35 cellular contexts compared by ENCODE assay signal in the genomic region with DNA sequence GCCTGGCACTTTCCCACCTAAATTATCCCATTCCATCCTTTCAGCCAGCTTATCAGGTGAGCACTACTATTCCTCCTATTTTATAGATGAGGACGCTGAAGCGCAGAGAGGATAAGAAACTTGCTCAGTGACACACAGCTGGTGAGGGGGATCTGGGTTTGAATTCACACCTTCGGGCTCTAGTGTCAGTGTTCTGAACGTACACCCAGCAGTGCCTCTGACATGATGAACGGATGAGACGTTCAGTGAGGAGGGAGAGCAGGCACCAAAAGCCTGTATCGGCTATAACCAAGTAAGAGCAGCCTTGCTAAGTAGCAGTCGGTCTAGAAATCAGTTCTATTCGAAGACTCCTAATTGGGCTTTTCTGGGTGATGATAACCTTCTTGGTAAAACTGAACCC.
"Had no signal": no experiment of that assay in that cellular context is flagged by ENCODE, and none has a peak within 500 bp of the region (broad histone marks: within the 10 kb centered on the region; RNA-seq: fewer than 3 reads in every experiment).

No MANE protein-coding gene starts in this region.

- H3K36me3 Mint-ChIP-seq: activated CD4-positive, alpha-beta memory T cell treated with anti-CD3 and anti-CD28 coated beads for 36 hours; activated naive CD4-positive, alpha-beta T cell treated with anti-CD3 and anti-CD28 coated beads, Interleukin-2, amount 10 ng/mL, durations not matched to agents 7 days and 5 days; activated naive CD4-positive, alpha-beta T cell treated with anti-CD3 and anti-CD28 coated beads, Interleukin-2, amount 50 U/mL, for 24 hours; activated naive CD8-positive, alpha-beta T cell; activated naive CD8-positive, alpha-beta T cell treated with anti-CD3 and anti-CD28 coated beads, Interleukin-2, amount 10 ng/mL, durations not matched to agents 7 days and 5 days; brain had no signal

- H3K4me3 ChIP-seq: ascending aorta, cardiac muscle cell had no signal

- H3K27me3 Mint-ChIP-seq: activated naive CD4-positive, alpha-beta T cell treated with anti-CD3 and anti-CD28 coated beads, Interleukin-2, amount 10 ng/mL, durations not matched to agents 7 days and 5 days; activated naive CD4-positive, alpha-beta T cell treated with anti-CD3 and anti-CD28 coated beads, Interleukin-2, amount 50 U/mL, for 24 hours; activated naive CD8-positive, alpha-beta T cell treated with anti-CD3 and anti-CD28 coated beads, Interleukin-2, amount 10 ng/mL, durations not matched to agents 7 days and 5 days; brain had no signal

- H3K4me1 Mint-ChIP-seq: activated B cell treated with CpG ODN at 0.5 μM for 24 hours; activated CD4-positive, alpha-beta T cell treated with anti-CD3 and anti-CD28 coated beads, Interleukin-2, amount 10 ng/mL, durations not matched to agents 24 days and 14 days; activated naive CD4-positive, alpha-beta T cell treated with anti-CD3 and anti-CD28 coated beads, Interleukin-2, amount 10 ng/mL, durations not matched to agents 7 days and 5 days; activated naive CD4-positive, alpha-beta T cell treated with anti-CD3 and anti-CD28 coated beads, Interleukin-2, amount 50 U/mL, for 24 hours; activated naive CD8-positive, alpha-beta T cell treated with anti-CD3 and anti-CD28 coated beads, Interleukin-2, amount 10 ng/mL, durations not matched to agents 7 days and 5 days; activated naive CD8-positive, alpha-beta T cell treated with anti-CD3 and anti-CD28 coated beads, Interleukin-2, amount 50 U/mL, for 24 hours; central memory CD8-positive, alpha-beta T cell had no signal

- FAIRE-seq: TTC549 had no signal

- H3K27ac ChIP-seq: ascending aorta, cardiac muscle cell, VCaP had no signal

- H3K4me3 Mint-ChIP-seq: activated B cell treated with CpG ODN at 0.5 μM for 24 hours; activated CD4-positive, alpha-beta memory T cell treated with anti-CD3 and anti-CD28 coated beads for 36 hours; activated CD4-positive, alpha-beta T cell treated with anti-CD3 and anti-CD28 coated beads, Interleukin-2, amount 10 ng/mL, durations not matched to agents 24 days and 14 days; activated CD8-positive, alpha-beta T cell treated with anti-CD3 and anti-CD28 coated beads, Interleukin-2, amount 10 ng/mL, durations not matched to agents 7 days and 5 days; activated naive CD4-positive, alpha-beta T cell treated with anti-CD3 and anti-CD28 coated beads, Interleukin-2, amount 10 ng/mL, durations not matched to agents 7 days and 5 days; activated naive CD4-positive, alpha-beta T cell treated with anti-CD3 and anti-CD28 coated beads, Interleukin-2, amount 50 U/mL, for 24 hours; activated naive CD8-positive, alpha-beta T cell; activated naive CD8-positive, alpha-beta T cell treated with anti-CD3 and anti-CD28 coated beads, Interleukin-2, amount 10 ng/mL, durations not matched to agents 7 days and 5 days; activated naive CD8-positive, alpha-beta T cell treated with anti-CD3 and anti-CD28 coated beads, Interleukin-2, amount 50 U/mL, for 24 hours; activated T-cell treated with anti-CD3 and anti-CD28 coated beads, Interleukin-2, amount 50 U/mL, for 24 hours; brain; central memory CD8-positive, alpha-beta T cell; T-helper 1 cell treated with Interleukin-12 subunit alpha and Interleukin-12 subunit beta and Interleukin-4 antibody, amounts not matched to agents 30 μg/mL and 1 μg/mL, for 36 hours; T-helper 2 cell treated with Interferon-gamma antibody and Interleukin-4, amounts not matched to agents 5 μg/mL and 100 μg/mL, for 36 hours had no signal

- H3K27me3 ChIP-seq: ascending aorta, cardiac muscle cell had no signal

- H3K9me3 Mint-ChIP-seq: activated B cell treated with CpG ODN at 0.5 μM for 24 hours; activated CD4-positive, alpha-beta memory T cell treated with anti-CD3 and anti-CD28 coated beads for 36 hours; activated CD4-positive, alpha-beta T cell treated with anti-CD3 and anti-CD28 coated beads, Interleukin-2, amount 10 ng/mL, durations not matched to agents 24 days and 14 days; activated naive CD4-positive, alpha-beta T cell treated with anti-CD3 and anti-CD28 coated beads, Interleukin-2, amount 10 ng/mL, durations not matched to agents 7 days and 5 days; activated naive CD4-positive, alpha-beta T cell treated with anti-CD3 and anti-CD28 coated beads, Interleukin-2, amount 50 U/mL, for 24 hours; activated naive CD8-positive, alpha-beta T cell treated with anti-CD3 and anti-CD28 coated beads, Interleukin-2, amount 10 ng/mL, durations not matched to agents 7 days and 5 days; activated naive CD8-positive, alpha-beta T cell treated with anti-CD3 and anti-CD28 coated beads, Interleukin-2, amount 50 U/mL, for 24 hours; activated T-cell treated with anti-CD3 and anti-CD28 coated beads, Interleukin-2, amount 50 U/mL, for 24 hours; activated T-helper 2 cell treated with anti-CD3 and anti-CD28 coated beads, Interferon-gamma antibody, Interleukin-2, Interleukin-4, amounts not matched to agents 10 μg/mL and 5 μg/mL and 100 μg/mL, durations not matched to agents 14 hours and 24 hours and 36 hours; central memory CD8-positive, alpha-beta T cell; T-helper 1 cell treated with Interleukin-12 subunit alpha and Interleukin-12 subunit beta and Interleukin-4 antibody, amounts not matched to agents 30 μg/mL and 1 μg/mL, for 36 hours; T-helper 2 cell treated with Interferon-gamma antibody and Interleukin-4, amounts not matched to agents 5 μg/mL and 100 μg/mL, for 36 hours had no signal

- ATAC-seq: activated CD8-positive, alpha-beta T cell treated with anti-CD3 and anti-CD28 coated beads, Interleukin-2, amount 10 ng/mL, durations not matched to agents 7 days and 5 days; activated naive CD8-positive, alpha-beta T cell treated with anti-CD3 and anti-CD28 coated beads, Interleukin-2, amount 50 U/mL, for 24 hours had no signal

- H3K27ac Mint-ChIP-seq: activated B cell treated with CpG ODN at 0.5 μM for 24 hours; activated CD4-positive, alpha-beta memory T cell treated with anti-CD3 and anti-CD28 coated beads for 36 hours; activated CD4-positive, alpha-beta T cell treated with anti-CD3 and anti-CD28 coated beads, Interleukin-2, amount 10 ng/mL, durations not matched to agents 24 days and 14 days; activated CD8-positive, alpha-beta T cell treated with anti-CD3 and anti-CD28 coated beads, Interleukin-2, amount 10 ng/mL, durations not matched to agents 7 days and 5 days; activated naive CD4-positive, alpha-beta T cell treated with anti-CD3 and anti-CD28 coated beads, Interleukin-2, amount 10 ng/mL, durations not matched to agents 7 days and 5 days; activated naive CD4-positive, alpha-beta T cell treated with anti-CD3 and anti-CD28 coated beads, Interleukin-2, amount 50 U/mL, for 24 hours; activated naive CD8-positive, alpha-beta T cell; activated naive CD8-positive, alpha-beta T cell treated with anti-CD3 and anti-CD28 coated beads, Interleukin-2, amount 10 ng/mL, durations not matched to agents 7 days and 5 days; activated naive CD8-positive, alpha-beta T cell treated with anti-CD3 and anti-CD28 coated beads, Interleukin-2, amount 50 U/mL, for 24 hours; activated T-cell treated with anti-CD3 and anti-CD28 coated beads, Interleukin-2, amount 50 U/mL, for 24 hours; activated T-helper 2 cell treated with anti-CD3 and anti-CD28 coated beads, Interferon-gamma antibody, Interleukin-2, Interleukin-4, amounts not matched to agents 10 μg/mL and 5 μg/mL and 100 μg/mL, durations not matched to agents 14 hours and 24 hours and 36 hours; brain; T-helper 1 cell treated with Interleukin-12 subunit alpha and Interleukin-12 subunit beta and Interleukin-4 antibody, amounts not matched to agents 30 μg/mL and 1 μg/mL, for 36 hours; T-helper 2 cell treated with Interferon-gamma antibody and Interleukin-4, amounts not matched to agents 5 μg/mL and 100 μg/mL, for 36 hours had no signal

- H3K9me3 ChIP-seq: ascending aorta had no signal

- H3K36me3 ChIP-seq: ascending aorta, cardiac muscle cell had no signal

- DNase-seq: activated B cell treated with CpG ODN at 0.5 μM for 24 hours; activated CD4-positive, alpha-beta memory T cell treated with anti-CD3 and anti-CD28 coated beads for 36 hours; activated CD4-positive, alpha-beta T cell treated with anti-CD3 and anti-CD28 coated beads for 4 hours; activated CD4-positive, alpha-beta T cell treated with anti-CD3 and anti-CD28 coated beads, Interleukin-2, amount 10 ng/mL, durations not matched to agents 24 days and 14 days; activated CD4-positive, alpha-beta T cell treated with anti-CD3 and anti-CD28 coated beads, Interleukin-2, amount 50 U/mL, for 1 hour; activated CD4-positive, alpha-beta T cell treated with anti-CD3 and anti-CD28 coated beads, Interleukin-2, amount 50 U/mL, for 4 hours; activated CD4-positive, CD25-positive, alpha-beta regulatory T cell treated with anti-CD3 and anti-CD28 coated beads, Interleukin-2, amount 50 U/mL, for 72 hours; activated CD8-positive, alpha-beta memory T cell treated with anti-CD3 and anti-CD28 coated beads, Interleukin-2, amount 50 U/mL, for 48 hours; activated CD8-positive, alpha-beta T cell treated with anti-CD3 and anti-CD28 coated beads, Interleukin-2, amount 10 ng/mL, durations not matched to agents 7 days and 5 days; activated effector memory CD4-positive, alpha-beta T cell treated with Interleukin-2 at 50 U/mL for 16 hours; activated gamma-delta T cell; activated naive CD4-positive, alpha-beta T cell treated with anti-CD3 and anti-CD28 coated beads, Interleukin-2, amount 10 ng/mL, durations not matched to agents 7 days and 5 days; activated naive CD4-positive, alpha-beta T cell treated with Interleukin-2 at 50 U/mL for 16 hours; activated naive CD8-positive, alpha-beta T cell treated with anti-CD3 and anti-CD28 coated beads, Interleukin-2, amount 10 ng/mL, durations not matched to agents 7 days and 5 days; activated naive CD8-positive, alpha-beta T cell treated with anti-CD3 and anti-CD28 coated beads, Interleukin-2, amount 50 U/mL, for 24 hours; activated T-cell treated with anti-CD3 and anti-CD28 coated beads, Interleukin-2, amount 50 U/mL, for 24 hours; activated T-cell treated with anti-CD3 and anti-CD28 coated beads, Interleukin-2, amount 50 U/mL, for 48 hours; amygdala; anterior cingulate cortex; caudate nucleus; cerebellar nuclear complex; T-helper 1 cell; T-helper 2 cell; T-helper 9 cell had no signal
